Comparison of ENCODE assay signal across 29 cellular contexts in genomic region chr11:124041254-124041653, GRCh38. TPM values are rescaled to one million over a fixed set of nuclear protein-coding genes. Genes with fewer than 3 reads are reported as not detected.
"Had no signal": no experiment of that assay in that cellular context is flagged by ENCODE, and none has a peak within 500 bp of the region (broad histone marks: within the 10 kb centered on the region; RNA-seq: fewer than 3 reads in every experiment).

OR10G7 (minus strand) TSS chr11:124041325; CDS start chr11:124039001, 2,324 bp downstream.

- H3K27ac Mint-ChIP-seq: activated CD8-positive, alpha-beta T cell treated with anti-CD3 and anti-CD28 coated beads, Interleukin-2, amount 10 ng/mL, durations not matched to agents 7 days and 5 days; activated naive CD4-positive, alpha-beta T cell treated with anti-CD3 and anti-CD28 coated beads, Interleukin-2, amount 50 U/mL, for 72 hours; activated T-helper 17 cell treated with anti-CD3 and anti-CD28 coated beads, Interleukin-2, amount 50 U/mL, for 72 hours; effector memory CD8-positive, alpha-beta T cell; nephron progenitor cell; stimulated activated naive B cell treated with anti-CD40 and anti-IgM and Interleukin-4, amounts not matched to agents 10 μg/mL and 1 μg/mL and 100 μg/mL, for 72 hours; T-helper 2 cell treated with Interferon-gamma antibody and Interleukin-4, amounts not matched to agents 5 μg/mL and 100 μg/mL, for 36 hours had no signal

- H3K4me3 Mint-ChIP-seq: activated CD8-positive, alpha-beta T cell treated with anti-CD3 and anti-CD28 coated beads, Interleukin-2, amount 10 ng/mL, durations not matched to agents 7 days and 5 days; activated T-helper 17 cell treated with anti-CD3 and anti-CD28 coated beads, Interleukin-2, amount 50 U/mL, for 72 hours; effector memory CD8-positive, alpha-beta T cell; nephron progenitor cell; stimulated activated naive B cell treated with anti-CD40 and anti-IgM and Interleukin-4, amounts not matched to agents 10 μg/mL and 1 μg/mL and 100 μg/mL, for 72 hours; T-helper 2 cell treated with Interferon-gamma antibody and Interleukin-4, amounts not matched to agents 5 μg/mL and 100 μg/mL, for 36 hours had no signal

- H3K4me3 ChIP-seq: mucosa of descending colon had no signal

- ATAC-seq: activated CD8-positive, alpha-beta T cell treated with anti-CD3 and anti-CD28 coated beads, Interleukin-2, amount 10 ng/mL, durations not matched to agents 7 days and 5 days; activated naive CD4-positive, alpha-beta T cell treated with anti-CD3 and anti-CD28 coated beads, Interleukin-2, amount 50 U/mL, for 72 hours; activated T-helper 17 cell treated with anti-CD3 and anti-CD28 coated beads, Interleukin-2, amount 50 U/mL, for 72 hours; effector memory CD8-positive, alpha-beta T cell; esophagus mucosa; left colon; mucosa of descending colon; stimulated activated naive B cell treated with anti-CD40 and anti-IgM and Interleukin-4, amounts not matched to agents 10 μg/mL and 1 μg/mL and 100 μg/mL, for 72 hours had no signal

- DNase-seq: activated CD4-positive, alpha-beta T cell treated with anti-CD3 and anti-CD28 coated beads for 1 hour; activated CD4-positive, alpha-beta T cell treated with anti-CD3 and anti-CD28 coated beads, Interleukin-2, amount 50 U/mL, for 1 hour; activated CD8-positive, alpha-beta T cell treated with anti-CD3 and anti-CD28 coated beads, Interleukin-2, amount 10 ng/mL, durations not matched to agents 7 days and 5 days; aorta; brain microvascular endothelial cell; caudate nucleus; effector memory CD8-positive, alpha-beta T cell; foreskin melanocyte; glutamatergic neuron; hippocampal formation; left colon; mesenchymal stem cell; mucosa of descending colon; nephron progenitor cell; nucleus accumbens; posterior cingulate gyrus; stimulated activated CD4-positive, alpha-beta T cell treated with anti-CD3 and anti-CD28 coated beads, Interleukin-2, amount 100 ng/mL, for 48 hours; stimulated activated CD8-positive, alpha-beta memory T cell treated with anti-CD3 and anti-CD28 coated beads, Interleukin-4, amount 100 ng/mL, for 48 hours; stimulated activated naive B cell treated with anti-CD40 and anti-IgM and Interleukin-4, amounts not matched to agents 10 μg/mL and 1 μg/mL and 100 μg/mL, for 72 hours; trophoblast cell; WERI-Rb-1 had no signal

- H3K9me3 ChIP-seq: mucosa of descending colon had no signal

- H3K27me3 ChIP-seq: brain microvascular endothelial cell had no signal

- H3K4me1 Mint-ChIP-seq: activated T-helper 17 cell treated with anti-CD3 and anti-CD28 coated beads, Interleukin-2, amount 50 U/mL, for 72 hours; nephron progenitor cell; stimulated activated naive B cell treated with anti-CD40 and anti-IgM and Interleukin-4, amounts not matched to agents 10 μg/mL and 1 μg/mL and 100 μg/mL, for 72 hours had no signal

- H3K27ac ChIP-seq: brain microvascular endothelial cell, WERI-Rb-1 had no signal

- H3K36me3 ChIP-seq: brain microvascular endothelial cell, WERI-Rb-1 had no signal

- H3K9me3 Mint-ChIP-seq: activated naive CD4-positive, alpha-beta T cell treated with anti-CD3 and anti-CD28 coated beads, Interleukin-2, amount 50 U/mL, for 72 hours; activated T-helper 17 cell treated with anti-CD3 and anti-CD28 coated beads, Interleukin-2, amount 50 U/mL, for 72 hours; effector memory CD8-positive, alpha-beta T cell; nephron progenitor cell; stimulated activated naive B cell treated with anti-CD40 and anti-IgM and Interleukin-4, amounts not matched to agents 10 μg/mL and 1 μg/mL and 100 μg/mL, for 72 hours; T-helper 2 cell treated with Interferon-gamma antibody and Interleukin-4, amounts not matched to agents 5 μg/mL and 100 μg/mL, for 36 hours had no signal

- H3K36me3 Mint-ChIP-seq: activated naive CD4-positive, alpha-beta T cell treated with anti-CD3 and anti-CD28 coated beads, Interleukin-2, amount 50 U/mL, for 72 hours; stimulated activated naive B cell treated with anti-CD40 and anti-IgM and Interleukin-4, amounts not matched to agents 10 μg/mL and 1 μg/mL and 100 μg/mL, for 72 hours had no signal

RNA-seq across cellular contexts. Expression of gene OR10G7, which starts in this region (rescaled TPM):
- total RNA-seq: activated CD8-positive, alpha-beta T cell treated with anti-CD3 and anti-CD28 coated beads, Interleukin-2, amount 10 ng/mL, durations not matched to agents 7 days and 5 days; activated naive CD4-positive, alpha-beta T cell treated with anti-CD3 and anti-CD28 coated beads, Interleukin-2, amount 50 U/mL, for 72 hours; activated T-helper 17 cell treated with anti-CD3 and anti-CD28 coated beads, Interleukin-2, amount 50 U/mL, for 72 hours; aorta; dermis microvascular lymphatic vessel endothelial cell; endothelial cell of umbilical vein; esophagus mucosa; left colon; lower leg skin; mucosa of descending colon; temporal lobe had no signal
